18 cellular contexts compared by ENCODE assay signal in genomic region chr4:183860110-183860509, GRCh38. TPM values are rescaled to one million over a fixed set of nuclear protein-coding genes. Genes with fewer than 3 reads are reported as not detected.
DNase-seq lines count a peak whose midpoint lies in the region; ATAC-seq and TF ChIP-seq lines count a peak whose summit lies in the region.
"Had no signal": no experiment of that assay in that cellular context is flagged by ENCODE, and none has a peak within 500 bp of the region (broad histone marks: within the 10 kb centered on the region; RNA-seq: fewer than 3 reads in every experiment).

No MANE protein-coding gene starts in this region.

- DNase-seq in Right ventricle myocardium inferior (ENCODE audit: missing footprints) (no peak), right atrium auricular region (ENCODE audit: low spot score) (no peak), astrocyte of the hippocampus (ENCODE audit: low read depth, low spot score) (peak; percentile 20), right cardiac atrium (no peak), putamen (ENCODE audit: low spot score) (peak; percentile 20), OCI-M2 (lab: John Stamatoyannopoulos, UW; ENCODE audit: unreplicated experiment) (no peak)
- DNase-seq: 8988T; Calu3; CD8-positive, alpha-beta T cell; DMS79 treated with DMSO at 0.1 percent for 48 hours; GF-D8; GM23248; IMR-90 had no signal

- TF ChIP-seq CTCF in right atrium auricular region (IDR thresholded peaks at IDR 0.05) = no peak

- ATAC-seq in Right ventricle myocardium inferior = peak; percentile 78
- ATAC-seq in right cardiac atrium = peak; percentile 55
- no peak for ATAC-seq in GM18868 (IDR thresholded peaks at IDR 0.05; ENCODE audit: unreplicated experiment)
- ATAC-seq in HG03378 (IDR thresholded peaks at IDR 0.05; ENCODE audit: unreplicated experiment) = no peak
- ATAC-seq: CD8-positive, alpha-beta T cell had no signal

- H3K4me3 ChIP-seq in right atrium auricular region (no peak overlapping the region), right cardiac atrium (ENCODE audit: low read length) (no peak overlapping the region)
- H3K4me3 ChIP-seq: BLaER1 treated with 17β-estradiol and CSF1 and Interleukin-3, amounts not matched to agents 10 nM and 100 nM; GM23248; HAP-1 had no signal

- H3K9me3 ChIP-seq in right atrium auricular region (no peaks in the 10 kb centered on the region), right cardiac atrium (ENCODE audit: control insufficient read depth, low read length) (no peaks in the 10 kb centered on the region)
- H3K9me3 ChIP-seq: BLaER1 treated with 17β-estradiol and CSF1 and Interleukin-3, amounts not matched to agents 10 nM and 100 nM; HAP-1 had no signal

- intact Hi-C loops in Right ventricle myocardium inferior (cut with DNase I) = no loop called here
- intact Hi-C loops in right cardiac atrium (cut with DNase I) = no loop called here

- WGBS in right cardiac atrium = 39% methylated on average over 2 of the region's 2 CpGs

- H3K27ac ChIP-seq in right atrium auricular region (no peak overlapping the region), right cardiac atrium (ENCODE audit: low read length) (no peak overlapping the region)
- H3K27ac ChIP-seq: GM23248 had no signal

- H3K27me3 ChIP-seq in right atrium auricular region (no peaks in the 10 kb centered on the region), right cardiac atrium (ENCODE audit: control insufficient read depth, insufficient read depth) (no peaks in the 10 kb centered on the region)
- H3K27me3 ChIP-seq: BLaER1 treated with 17β-estradiol and CSF1 and Interleukin-3, amounts not matched to agents 10 nM and 100 nM had no signal

- H3K4me1 ChIP-seq in right atrium auricular region = no peaks in the 10 kb centered on the region
- H3K4me1 ChIP-seq in right cardiac atrium (ENCODE audit: control insufficient read depth, insufficient read depth, low read length) = peaks cover 2% of the 10 kb centered on the region

- no peaks in the 10 kb centered on the region for H3K36me3 ChIP-seq in right atrium auricular region
- H3K36me3 ChIP-seq: BLaER1 treated with 17β-estradiol and CSF1 and Interleukin-3, amounts not matched to agents 10 nM and 100 nM; HAP-1 had no signal

RNA-seq across cellular contexts. Expression of gene STOX2, which starts 45.0 kb away (rescaled TPM):
- 9.9 TPM for total RNA-seq in Right ventricle myocardium inferior
- total RNA-seq in right atrium auricular region = 10 to 100 TPM; 18.5 to 25.8 TPM
- total RNA-seq in right cardiac atrium = 10 to 100 TPM; 12.8 to 19.1 (median 17.3) TPM
- 2.5 TPM for polyA plus RNA-seq in right cardiac atrium
- total RNA-seq: B cell; CD8-positive, alpha-beta T cell; GM23248 had no signal
- polyA plus RNA-seq: GM23248 had no signal

Comparison
In these comparisons a context has a peak if more than half of its experiments do, and no peak if none do; other contexts are left out.
1. ATAC-seq: peak in Right ventricle myocardium inferior (single experiment) and right cardiac atrium (2 of 2); none in GM18868 (single experiment) and HG03378 (single experiment).
2. DNase-seq: peak in astrocyte of the hippocampus (single experiment) and putamen (single experiment); none in Right ventricle myocardium inferior (single experiment), right atrium auricular region (single experiment), right cardiac atrium (0 of 3) and OCI-M2 (single experiment).